18 cellular contexts compared by ENCODE assay signal in the genomic region with DNA sequence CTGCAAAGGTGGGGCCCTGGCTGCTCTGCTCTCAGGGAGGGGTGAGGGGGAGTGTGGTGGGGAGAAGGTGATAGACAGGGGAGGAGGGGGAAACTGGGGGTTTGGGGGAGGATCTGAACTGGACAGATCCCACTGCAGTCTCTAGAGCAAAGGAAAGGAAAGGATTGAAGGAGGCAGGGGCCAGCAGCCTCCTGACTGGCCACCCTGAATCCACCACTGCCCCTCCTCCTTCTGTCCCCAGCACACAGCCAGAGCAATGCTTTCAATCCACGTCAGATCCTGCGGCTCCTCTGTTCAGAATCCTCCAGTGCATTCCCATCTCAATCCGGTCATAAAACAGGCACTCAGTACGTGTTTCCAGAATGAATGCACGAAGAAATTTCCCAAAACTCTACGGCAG.
A peak's percentile ranks its signal among the peaks of the same experiment; 100 is the strongest.
DNase-seq lines count a peak whose midpoint lies in the region; ATAC-seq, FAIRE-seq and TF ChIP-seq lines count a peak whose summit lies in the region.
"Had no signal": no experiment of that assay in that cellular context is flagged by ENCODE, and none has a peak within 500 bp of the region (broad histone marks: within the 10 kb centered on the region; RNA-seq: fewer than 3 reads in every experiment).

No MANE protein-coding gene starts in this region.

- DNase-seq in SK-N-SH (peak; percentile 76), foreskin fibroblast (peak; percentile 13 to 25), urothelium cell line (ENCODE audit: low spot score) (peak; percentile 15), NOMO-1 (lab: John Stamatoyannopoulos, UW; ENCODE audit: unreplicated experiment in 2 of 2) (no peak)
- DNase-seq: activated CD4-positive, alpha-beta T cell treated with anti-CD3 and anti-CD28 coated beads, Interleukin-2, amount 50 U/mL, for 4 hours; activated T-cell treated with anti-CD3 and anti-CD28 coated beads for 4 hours; DMS79; effector memory CD8-positive, alpha-beta T cell; MM.1S; NCI-H187 treated with DMSO at 0.1 percent for 48 hours; NCI-H510A treated with DMSO at 0.1 percent for 48 hours; T-cell had no signal

- ATAC-seq in HG03139 (IDR thresholded peaks at IDR 0.05; ENCODE audit: unreplicated experiment) (no peak), HG02759 (IDR thresholded peaks at IDR 0.05; ENCODE audit: unreplicated experiment) (no peak)
- ATAC-seq: effector memory CD8-positive, alpha-beta T cell; natural killer cell treated with Interleukin-12 subunit alpha and Interleukin-12 subunit beta and Interleukin-15 and Interleukin-18, amount 100 ng/mL, for 72 hours; T-cell had no signal

- no peak for FAIRE-seq in urothelium cell line (lab: Jason Lieb, UNC)

- POLR2A ChIA-PET in SK-N-SH (lab: Yijun Ruan, JAX): no interaction called here

- H3K4me1 ChIP-seq in SK-N-SH (ENCODE audit: control insufficient read depth in 1 of 2, insufficient read depth in 2 of 2, low read depth in 1 of 2, low read length in 1 of 2): peaks cover 0 to 24% of the 10 kb centered on the region in 2 experiments; a peak in 1 of 4 replicates
- H3K4me1 ChIP-seq: heart left ventricle had no signal

- H3K79me2 ChIP-seq in SK-N-SH (ENCODE audit: insufficient read depth) (no peaks in the 10 kb centered on the region), neural cell (replicated peaks; ENCODE audit: insufficient read depth, low read length) (no peaks in the 10 kb centered on the region)

- H3K9ac ChIP-seq in SK-N-SH (no peak overlapping the region), neural cell (ENCODE audit: low read length) (peak overlapping the region; percentile 87)

- H3K27ac ChIP-seq in SK-N-SH (ENCODE audit: low read depth in 2 of 2, low read length in 1 of 2): peak overlapping the region in 1 of 2 experiments; percentile 51; a peak in 1 of 4 replicates
- peak overlapping the region; percentile 98 for H3K27ac ChIP-seq in neural cell (ENCODE audit: low read length)
- H3K27ac ChIP-seq: heart left ventricle, thoracic aorta had no signal

- H3K27me3 ChIP-seq in SK-N-SH (ENCODE audit: insufficient read depth) (peaks cover 7% of the 10 kb centered on the region; the same call in 1 of the 2 replicates), neural cell (ENCODE audit: insufficient read depth, low read depth, low read length) (no peaks in the 10 kb centered on the region)
- H3K27me3 ChIP-seq: heart left ventricle had no signal

- H3K36me3 ChIP-seq in SK-N-SH (replicated peaks in 1 of 2; ENCODE audit: control insufficient read depth in 1 of 2, insufficient read depth in 2 of 2, low read length in 1 of 2) (no peaks in the 10 kb centered on the region), neural cell (ENCODE audit: insufficient read depth, low read length) (no peaks in the 10 kb centered on the region)
- H3K36me3 ChIP-seq: heart left ventricle, thoracic aorta had no signal

- H4K20me1 ChIP-seq in SK-N-SH (ENCODE audit: insufficient read depth) (no peaks in the 10 kb centered on the region), neural cell (ENCODE audit: insufficient read depth) (no peaks in the 10 kb centered on the region)

- no peaks in the 10 kb centered on the region for H3K9me2 ChIP-seq in SK-N-SH
- H3K9me2 ChIP-seq in neural cell (ENCODE audit: insufficient read depth, low read length): no peaks in the 10 kb centered on the region

- no peak overlapping the region for H2AFZ ChIP-seq in SK-N-SH (ENCODE audit: low read depth)
- H2AFZ ChIP-seq in neural cell (ENCODE audit: low read depth, low read length): no peak overlapping the region

- no peak for TF ChIP-seq EP300 in SK-N-SH (IDR thresholded peaks at IDR 0.05; ENCODE audit: borderline replicate concordance in 1 of 2, low read depth in 1 of 2, low read length in 1 of 2)
- TF ChIP-seq EP300 in neural cell (conservative IDR thresholded peaks at IDR 0.05; ENCODE audit: poor library complexity, severe bottlenecking): no peak

- CTCF ChIA-PET in SK-N-SH (lab: Yijun Ruan, JAX): interaction anchor here (1.1 to 2.8 kb wide), 5 partner anchors 11 to 113 kb away, joined by 3 to 14 read pairs (median 7); no protein-coding TSS in a partner anchor

- H3K4me2 ChIP-seq in SK-N-SH (no peak overlapping the region), neural cell (ENCODE audit: low read length) (no peak overlapping the region)

- H3F3A ChIP-seq in SK-N-SH (replicated peaks; ENCODE audit: insufficient read depth) (no peaks in the 10 kb centered on the region), neural cell (ENCODE audit: insufficient read depth, low read length, poor library complexity, severe bottlenecking) (no peaks in the 10 kb centered on the region)

- TF ChIP-seq CTCF in SK-N-SH (IDR thresholded peaks at IDR 0.05) (no peak), foreskin fibroblast (IDR thresholded peaks at IDR 0.05; ENCODE audit: low read depth, low read length) (no peak), neural cell (IDR thresholded peaks at IDR 0.05; ENCODE audit: poor library complexity, severe bottlenecking) (no peak)

- whole genome bisulfite sequencing in SK-N-SH (ENCODE audit: low lambda C conversion rate): 44% methylated on average over 6 of the region's 6 CpGs

- H3K9me3 ChIP-seq in SK-N-SH (no peaks in the 10 kb centered on the region), neural cell (ENCODE audit: low read length) (no peaks in the 10 kb centered on the region)
- H3K9me3 ChIP-seq: heart left ventricle, thoracic aorta had no signal

- TF ChIP-seq RAD21 in SK-N-SH (IDR thresholded peaks at IDR 0.05; ENCODE audit: low read length): no peak
- no peak for TF ChIP-seq RAD21 in neural cell (conservative IDR thresholded peaks at IDR 0.05)

- H3K4me3 ChIP-seq in SK-N-SH (ENCODE audit: low read depth in 2 of 2, low read length in 1 of 2): no peak overlapping the region
- H3K4me3 ChIP-seq in foreskin fibroblast (ENCODE audit: low read depth in 1 of 2, low read length in 2 of 2): no peak overlapping the region
- no peak overlapping the region for H3K4me3 ChIP-seq in neural cell (ENCODE audit: low read length)
- H3K4me3 ChIP-seq: heart left ventricle, thoracic aorta had no signal

TF ChIP-seq in SK-N-SH, 30 proteins besides CTCF, POLR2A, EP300 and RAD21:
- TF ChIP-seq CHD2 (IDR thresholded peaks at IDR 0.05; ENCODE audit: low read length, partially characterized antibody) (peak; percentile 9), NFIC (IDR thresholded peaks at IDR 0.05; ENCODE audit: borderline replicate concordance) (no peak), POLR2AphosphoS5 (IDR thresholded peaks at IDR 0.05; ENCODE audit: low read depth, low read length) (no peak), RXRA (IDR thresholded peaks at IDR 0.05; ENCODE audit: borderline replicate concordance, low read depth) (no peak), GABPA (IDR thresholded peaks at IDR 0.05; ENCODE audit: low read depth) (no peak)
- TF ChIP-seq, protein P1, sequence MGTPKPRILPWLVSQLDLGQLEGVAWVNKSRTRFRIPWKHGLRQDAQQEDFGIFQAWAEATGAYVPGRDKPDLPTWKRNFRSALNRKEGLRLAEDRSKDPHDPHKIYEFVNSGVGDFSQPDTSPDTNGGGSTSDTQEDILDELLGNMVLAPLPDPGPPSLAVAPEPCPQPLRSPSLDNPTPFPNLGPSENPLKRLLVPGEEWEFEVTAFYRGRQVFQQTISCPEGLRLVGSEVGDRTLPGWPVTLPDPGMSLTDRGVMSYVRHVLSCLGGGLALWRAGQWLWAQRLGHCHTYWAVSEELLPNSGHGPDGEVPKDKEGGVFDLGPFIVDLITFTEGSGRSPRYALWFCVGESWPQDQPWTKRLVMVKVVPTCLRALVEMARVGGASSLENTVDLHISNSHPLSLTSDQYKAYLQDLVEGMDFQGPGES (IDR thresholded peaks at IDR 0.05; ENCODE audit: low read depth, low read length): no peak
- TF ChIP-seq, protein P2, sequence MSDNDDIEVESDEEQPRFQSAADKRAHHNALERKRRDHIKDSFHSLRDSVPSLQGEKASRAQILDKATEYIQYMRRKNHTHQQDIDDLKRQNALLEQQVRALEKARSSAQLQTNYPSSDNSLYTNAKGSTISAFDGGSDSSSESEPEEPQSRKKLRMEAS (IDR thresholded peaks at IDR 0.05; ENCODE audit: low read depth): no peak
- TF ChIP-seq, protein P3, sequence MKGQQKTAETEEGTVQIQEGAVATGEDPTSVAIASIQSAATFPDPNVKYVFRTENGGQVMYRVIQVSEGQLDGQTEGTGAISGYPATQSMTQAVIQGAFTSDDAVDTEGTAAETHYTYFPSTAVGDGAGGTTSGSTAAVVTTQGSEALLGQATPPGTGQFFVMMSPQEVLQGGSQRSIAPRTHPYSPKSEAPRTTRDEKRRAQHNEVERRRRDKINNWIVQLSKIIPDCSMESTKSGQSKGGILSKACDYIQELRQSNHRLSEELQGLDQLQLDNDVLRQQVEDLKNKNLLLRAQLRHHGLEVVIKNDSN (IDR thresholded peaks at IDR 0.05; ENCODE audit: borderline replicate concordance, low read depth): no peak

TF ChIP-seq in neural cell, 6 proteins besides CTCF, POLR2A, EP300 and RAD21 (continues in another document):
- no peak for TF ChIP-seq EZH2 (IDR thresholded peaks at IDR 0.05; ENCODE audit: borderline replicate concordance, insufficient read depth, low read length, poor library complexity, severe bottlenecking)
- TF ChIP-seq TAF1 (IDR thresholded peaks at IDR 0.05; ENCODE audit: low read depth): no peak
- no peak for TF ChIP-seq MXI1 (conservative IDR thresholded peaks at IDR 0.05; ENCODE audit: poor library complexity, severe bottlenecking)
- no peak for TF ChIP-seq POLR2AphosphoS5 (IDR thresholded peaks at IDR 0.05)
- TF ChIP-seq SMC3 (conservative IDR thresholded peaks at IDR 0.05; ENCODE audit: poor library complexity): no peak

Comparison
In these comparisons a context has a peak if more than half of its experiments do, and no peak if none do; other contexts are left out.
1. DNase-seq: peak in SK-N-SH (single experiment), foreskin fibroblast (2 of 2) and urothelium cell line (single experiment); none in NOMO-1 (0 of 2).